ENCODE assay signal across 15 cellular contexts in genomic region chr1:11176081-11176706, GRCh38. TPM values are rescaled to one million over a fixed set of nuclear protein-coding genes. Genes with fewer than 3 reads are reported as not detected.
A peak's percentile ranks its signal among the peaks of the same experiment; 100 is the strongest.
DNase-seq lines count a peak whose midpoint lies in the region; ATAC-seq and TF ChIP-seq lines count a peak whose summit lies in the region.
"Had no signal": no experiment of that assay in that cellular context is flagged by ENCODE, and none has a peak within 500 bp of the region (broad histone marks: within the 10 kb centered on the region; RNA-seq: fewer than 3 reads in every experiment).

No MANE protein-coding gene starts in this region.

- peak; percentile 54 for ATAC-seq in left lung
- ATAC-seq: HepG2 had no signal

- no peaks in the 10 kb centered on the region for H3K27me3 ChIP-seq in left lung
- no peaks in the 10 kb centered on the region for H3K27me3 ChIP-seq in BE2C
- H3K27me3 ChIP-seq: transverse colon had no signal

- TF ChIP-seq CTCF in HFFc6 (IDR thresholded peaks at IDR 0.05), result no peak
- no peak for TF ChIP-seq CTCF in choroid plexus epithelial cell (conservative IDR thresholded peaks at IDR 0.05; ENCODE audit: low read depth, low read length)
- no peak for TF ChIP-seq CTCF in left lung (IDR thresholded peaks at IDR 0.05)
- TF ChIP-seq CTCF in BE2C (IDR thresholded peaks at IDR 0.05; ENCODE audit: low read depth, low read length), result no peak

- no peak overlapping the region for H3K27ac ChIP-seq in left lung
- H3K27ac ChIP-seq: transverse colon had no signal

- H3K4me1 ChIP-seq in left lung, result peaks cover 0 to 3% of the 10 kb centered on the region in 2 donors
- peaks cover 5% of the 10 kb centered on the region; the same call in 1 of the 2 replicates for H3K4me1 ChIP-seq in BE2C

- H3K27ac Mint-ChIP-seq in HFFc6, result peak overlapping the region; percentile 35; the same call in 1 of the 2 replicates

- H3K9me3 ChIP-seq in left lung (no peaks in the 10 kb centered on the region), BE2C (no peaks in the 10 kb centered on the region)
- H3K9me3 ChIP-seq: transverse colon had no signal

- H3K9me3 Mint-ChIP-seq in HFFc6, result no peaks in the 10 kb centered on the region

- peaks cover 29% of the 10 kb centered on the region for H3K36me3 Mint-ChIP-seq in HFFc6 (ENCODE audit: low read depth)

- H3K4me3 Mint-ChIP-seq in HFFc6, result no peak overlapping the region; the same call in 1 of the 2 replicates

- peaks cover 1% of the 10 kb centered on the region; the same call in 1 of the 2 replicates for H3K27me3 Mint-ChIP-seq in HFFc6 (ENCODE audit: insufficient read depth)

- peaks cover 75% of the 10 kb centered on the region for H3K4me1 Mint-ChIP-seq in HFFc6 (ENCODE audit: low read depth)

- H3K4me3 ChIP-seq in choroid plexus epithelial cell (ENCODE audit: low read depth, low read length) (no peak overlapping the region), left lung (no peak overlapping the region), BE2C (ENCODE audit: low read depth, low read length) (no peak overlapping the region)
- H3K4me3 ChIP-seq: transverse colon had no signal

- H3K36me3 ChIP-seq in left lung (peaks cover 0 to 38% of the 10 kb centered on the region in 2 donors), BE2C (no peaks in the 10 kb centered on the region)
- H3K36me3 ChIP-seq: transverse colon had no signal

- DNase-seq in A172 (ENCODE audit: low spot score) (peak; percentile 79), HFFc6 (peak; percentile 7), choroid plexus epithelial cell (ENCODE audit: low read depth) (peak; percentile 17), left lung (no peak), BE2C (no peak), superior temporal gyrus (ENCODE audit: extremely low spot score) (no peak), cerebellar nuclear complex (lab: John Stamatoyannopoulos, UW) (no peak), NOMO-1 treated with dmso at 0.1 percent for 144 hours (lab: John Stamatoyannopoulos, UW; ENCODE audit: unreplicated experiment) (no peak)
- DNase-seq: activated CD4-positive, alpha-beta T cell treated with anti-CD3 and anti-CD28 coated beads, Interleukin-2, amount 50 U/mL, for 4 hours; activated effector memory CD4-positive, alpha-beta T cell treated with Interleukin-2 at 50 U/mL for 16 hours; NCI-H1105; NCI-H524; T1000; transverse colon had no signal

- intact Hi-C loops in left lung (cut with DNase I), result no loop called here

RNA-seq across cellular contexts. Expression of gene ANGPTL7, which starts 13.0 kb away (rescaled TPM):
- total RNA-seq in A172 (2014; rRNA removed; shearing (Covaris generic)), result 17.9 and 21.8 TPM in 2 replicates
- total RNA-seq in HFFc6 (2021; fragmentation: NEBNext Ultra II Directional; extraction: Animal tissue kit (Norgen Biotek cat#: 25700)), result not detected
- total RNA-seq in left lung, result 1 to 10 TPM in 1 of 2 donors, under 1 TPM in 1; 0.42 to 1.6 TPM
- not detected for polyA plus RNA-seq in BE2C (2012; ENCODE audit: insufficient read depth, insufficient read length, low read depth)
- total RNA-seq: HepG2 had no signal
- polyA plus RNA-seq: HepG2 had no signal

Comparison
In these comparisons a context has a peak if more than half of its experiments do, and no peak if none do; other contexts are left out.
1. DNase-seq: peak in A172 (single experiment), HFFc6 (single experiment) and choroid plexus epithelial cell (single experiment); none in left lung (0 of 2), BE2C (single experiment), superior temporal gyrus (single experiment), cerebellar nuclear complex (0 of 2) and NOMO-1 treated with dmso at 0.1 percent for 144 hours (single experiment).